ENCODE assay signal across 8 cellular contexts in genomic region chr4:25441519-25442117, GRCh38.
DNase-seq lines count a peak whose midpoint lies in the region; ATAC-seq, FAIRE-seq and TF ChIP-seq lines count a peak whose summit lies in the region.

No MANE protein-coding gene starts in this region.

- no peak for FAIRE-seq in D721Med (lab: Jason Lieb, UNC)

- ATAC-seq in HG02798 (IDR thresholded peaks at IDR 0.05; ENCODE audit: poor library complexity, unreplicated experiment), result peak; percentile 60

- no peak overlapping the region for H3K4me3 ChIP-seq in astrocyte of the spinal cord (ENCODE audit: low read depth, low read length)

- no peak overlapping the region for H3K27ac ChIP-seq in substantia nigra (ENCODE audit: low read depth, low read length, poor library complexity, severe bottlenecking)

- TF ChIP-seq CTCF in D721Med (IDR thresholded peaks at IDR 0.05; ENCODE audit: insufficient read depth, missing control alignments) (peak; percentile 94), astrocyte of the spinal cord (IDR thresholded peaks at IDR 0.05; ENCODE audit: low read depth, low read length) (peak; percentile 92)

- peak; percentile 27 for DNase-seq in D721Med (ENCODE audit: insufficient read length, low spot score)
- peak; percentile 74 for DNase-seq in NCI-H524 treated with DMSO at 0.1 percent for 48 hours (lab: John Stamatoyannopoulos, UW)
- DNase-seq in astrocyte of the spinal cord (ENCODE audit: low read depth, low spot score), result peak; percentile 61
- peak; percentile 71 for DNase-seq in iPS-NIHi11 (ENCODE audit: low spot score)
- peak in 33 of 49 donors; percentile 2 to 54 (median 23) for DNase-seq in substantia nigra (lab: John Stamatoyannopoulos, UW)
- DNase-seq in activated CD4-positive, CD25-positive, alpha-beta regulatory T cell (lab: John Stamatoyannopoulos, UW), result no peak
- DNase-seq in central memory CD4-positive, alpha-beta T cell, result no peak

- in situ Hi-C loops in astrocyte of the spinal cord (cut with HindIII; ENCODE audit: low sequenced_read_pairs), result no loop called here

Comparison
In these comparisons a context has a peak if more than half of its experiments do, and no peak if none do; other contexts are left out.
1. DNase-seq: peak in D721Med (single experiment), NCI-H524 treated with DMSO at 0.1 percent for 48 hours (single experiment), astrocyte of the spinal cord (single experiment), iPS-NIHi11 (single experiment) and substantia nigra (33 of 49); none in activated CD4-positive, CD25-positive, alpha-beta regulatory T cell (0 of 4) and central memory CD4-positive, alpha-beta T cell (single experiment).